ENCODE assay signal across 10 cellular contexts in genomic region chr12:93094988-93095737, GRCh38.
A peak's percentile ranks its signal among the peaks of the same experiment; 100 is the strongest.
DNase-seq lines count a peak whose midpoint lies in the region; ATAC-seq and TF ChIP-seq lines count a peak whose summit lies in the region.
"Had no signal": no experiment of that assay in that cellular context is flagged by ENCODE, and none has a peak within 500 bp of the region (broad histone marks: within the 10 kb centered on the region; RNA-seq: fewer than 3 reads in every experiment).

No MANE protein-coding gene starts in this region.

- CTCF ChIA-PET in activated CD4-positive, alpha-beta T cell treated with anti-CD3 and anti-CD28 coated beads for 36 hours (lab: Charles Lee): interaction anchor here (0.7 to 3.8 kb wide), 3 partner anchors 9 to 261 kb away, joined by 3 to 48 read pairs (median 3); no protein-coding TSS in a partner anchor

- no peaks in the 10 kb centered on the region for H3K27me3 Mint-ChIP-seq in activated T-helper 2 cell treated with anti-CD3 and anti-CD28 coated beads, Interferon-gamma antibody, Interleukin-2, Interleukin-4, amounts not matched to agents 10 μg/mL and 5 μg/mL and 100 μg/mL, durations not matched to agents 14 hours and 24 hours and 36 hours (ENCODE audit: low read depth)
- H3K27me3 Mint-ChIP-seq in activated CD4-positive, alpha-beta T cell treated with anti-CD3 and anti-CD28 coated beads for 36 hours: peaks cover 3% of the 10 kb centered on the region

- no peaks in the 10 kb centered on the region for H3K36me3 Mint-ChIP-seq in activated T-helper 2 cell treated with anti-CD3 and anti-CD28 coated beads, Interferon-gamma antibody, Interleukin-2, Interleukin-4, amounts not matched to agents 10 μg/mL and 5 μg/mL and 100 μg/mL, durations not matched to agents 14 hours and 24 hours and 36 hours (ENCODE audit: low read depth)
- H3K36me3 Mint-ChIP-seq in activated CD4-positive, alpha-beta T cell treated with anti-CD3 and anti-CD28 coated beads for 36 hours (ENCODE audit: low read depth): no peaks in the 10 kb centered on the region

- H3K9me3 Mint-ChIP-seq in activated T-helper 2 cell treated with anti-CD3 and anti-CD28 coated beads, Interferon-gamma antibody, Interleukin-2, Interleukin-4, amounts not matched to agents 10 μg/mL and 5 μg/mL and 100 μg/mL, durations not matched to agents 14 hours and 24 hours and 36 hours: no peaks in the 10 kb centered on the region
- no peaks in the 10 kb centered on the region for H3K9me3 Mint-ChIP-seq in activated CD4-positive, alpha-beta T cell treated with anti-CD3 and anti-CD28 coated beads for 36 hours (ENCODE audit: low read depth)

- intact Hi-C loops in activated T-helper 2 cell treated with anti-CD3 and anti-CD28 coated beads, Interferon-gamma antibody, Interleukin-2, Interleukin-4, amounts not matched to agents 10 μg/mL and 5 μg/mL and 100 μg/mL, durations not matched to agents 14 hours and 24 hours and 36 hours (cut with micrococcal nuclease): loop anchor here (5.0 to 10.0 kb wide), 3 partner anchors 150 to 312 kb away; partner anchors contain the start of gene EEA1
- intact Hi-C loops in activated CD4-positive, alpha-beta T cell treated with anti-CD3 and anti-CD28 coated beads for 36 hours (cut with DNase I, micrococcal nuclease): loop anchor here (5.0 to 10.0 kb wide), 7 partner anchors 72 to 1010 kb away; partner anchors contain the start of gene NUDT4 (in 2 of the 2)

- POLR2A ChIA-PET in activated CD4-positive, alpha-beta T cell treated with anti-CD3 and anti-CD28 coated beads for 36 hours (lab: Charles Lee): no interaction called here

- H3K4me1 Mint-ChIP-seq in activated T-helper 2 cell treated with anti-CD3 and anti-CD28 coated beads, Interferon-gamma antibody, Interleukin-2, Interleukin-4, amounts not matched to agents 10 μg/mL and 5 μg/mL and 100 μg/mL, durations not matched to agents 14 hours and 24 hours and 36 hours (ENCODE audit: low read depth): peaks cover 19% of the 10 kb centered on the region
- peaks cover 34% of the 10 kb centered on the region for H3K4me1 Mint-ChIP-seq in activated CD4-positive, alpha-beta T cell treated with anti-CD3 and anti-CD28 coated beads for 36 hours

- no peak for TF ChIP-seq POLR2A in erythroblast (IDR thresholded peaks at IDR 0.05; ENCODE audit: low read length)

- peak; percentile 80 for DNase-seq in myocyte (ENCODE audit: low read depth)
- no peak for DNase-seq in activated T-helper 2 cell treated with anti-CD3 and anti-CD28 coated beads, Interferon-gamma antibody, Interleukin-2, Interleukin-4, amounts not matched to agents 10 μg/mL and 5 μg/mL and 100 μg/mL, durations not matched to agents 14 hours and 24 hours and 36 hours (ENCODE audit: low spot score)
- no peak for DNase-seq in erythroblast (lab: John Stamatoyannopoulos, UW)
- DNase-seq in midbrain (lab: John Stamatoyannopoulos, UW): no peak
- DNase-seq in activated CD4-positive, alpha-beta T cell treated with anti-CD3 and anti-CD28 coated beads for 36 hours: no peak
- DNase-seq: HCEC 1CT, SHP77 treated with DMSO at 0.1 percent for 48 hours had no signal

- H3K4me3 Mint-ChIP-seq in activated T-helper 2 cell treated with anti-CD3 and anti-CD28 coated beads, Interferon-gamma antibody, Interleukin-2, Interleukin-4, amounts not matched to agents 10 μg/mL and 5 μg/mL and 100 μg/mL, durations not matched to agents 14 hours and 24 hours and 36 hours (ENCODE audit: low read depth): no peak overlapping the region
- H3K4me3 Mint-ChIP-seq in activated CD4-positive, alpha-beta T cell treated with anti-CD3 and anti-CD28 coated beads for 36 hours: no peak overlapping the region

- ATAC-seq in GM18861 (IDR thresholded peaks at IDR 0.05; ENCODE audit: unreplicated experiment) (peak; percentile 86), GM21717 (IDR thresholded peaks at IDR 0.05; ENCODE audit: unreplicated experiment) (peak; percentile 88), HG03520 (IDR thresholded peaks at IDR 0.05; ENCODE audit: unreplicated experiment) (peak; percentile 93)
- ATAC-seq in activated CD4-positive, alpha-beta T cell treated with anti-CD3 and anti-CD28 coated beads for 36 hours: no peak

- no peak overlapping the region for H3K27ac Mint-ChIP-seq in activated T-helper 2 cell treated with anti-CD3 and anti-CD28 coated beads, Interferon-gamma antibody, Interleukin-2, Interleukin-4, amounts not matched to agents 10 μg/mL and 5 μg/mL and 100 μg/mL, durations not matched to agents 14 hours and 24 hours and 36 hours
- no peak overlapping the region for H3K27ac Mint-ChIP-seq in activated CD4-positive, alpha-beta T cell treated with anti-CD3 and anti-CD28 coated beads for 36 hours
